17 cellular contexts compared by ENCODE assay signal in genomic region chr13:28655566-28655965, GRCh38. TPM values are rescaled to one million over a fixed set of nuclear protein-coding genes. Genes with fewer than 3 reads are reported as not detected.
DNase-seq lines count a peak whose midpoint lies in the region; ATAC-seq, FAIRE-seq and TF ChIP-seq lines count a peak whose summit lies in the region.
"Had no signal": no experiment of that assay in that cellular context is flagged by ENCODE, and none has a peak within 500 bp of the region (broad histone marks: within the 10 kb centered on the region; RNA-seq: fewer than 3 reads in every experiment).

No MANE protein-coding gene starts in this region.

- 64 to 66% methylated on average over 3 of the region's 3 CpGs for WGBS in pancreas, 2 donors

- DNase-seq in CD4-positive, CD25-positive, alpha-beta regulatory T cell, result no peak
- peak; percentile 16 for DNase-seq in HT1080 (ENCODE audit: low read depth)
- DNase-seq in effector memory CD8-positive, alpha-beta T cell, result no peak
- DNase-seq in nephron progenitor cell, result no peak
- no peak for DNase-seq in pancreas
- no peak for DNase-seq in UCSD-AML1 (lab: John Stamatoyannopoulos, UW; ENCODE audit: unreplicated experiment)
- no peak for DNase-seq in activated T-cell treated with anti-CD3 and anti-CD28 coated beads, Interleukin-2, amount 50 U/mL, for 1 hour
- DNase-seq: activated CD4-positive, alpha-beta memory T cell treated with anti-CD3 and anti-CD28 coated beads, Interleukin-2, amount 10 ng/mL, durations not matched to agents 7 days and 5 days; activated naive CD4-positive, alpha-beta T cell treated with anti-CD3 and anti-CD28 coated beads, Interleukin-2, amount 10 ng/mL, durations not matched to agents 7 days and 5 days; lower lobe of right lung; NCI-H1048; NCI-H510A treated with DMSO at 0.1 percent for 48 hours; stimulated activated CD4-positive, alpha-beta T cell treated with anti-CD3 and anti-CD28 coated beads, Interleukin-4, amount 100 ng/mL, for 4 hours; stomach had no signal

- peak overlapping the region in 3 of 4 donors; percentile 27 to 60 (median 43) for H3K4me3 Mint-ChIP-seq in CD4-positive, CD25-positive, alpha-beta regulatory T cell
- H3K4me3 Mint-ChIP-seq in effector memory CD8-positive, alpha-beta T cell, result no peak overlapping the region
- peak overlapping the region; percentile 29 for H3K4me3 Mint-ChIP-seq in nephron progenitor cell
- H3K4me3 Mint-ChIP-seq: activated CD4-positive, alpha-beta memory T cell treated with anti-CD3 and anti-CD28 coated beads, Interleukin-2, amount 10 ng/mL, durations not matched to agents 7 days and 5 days; activated naive CD4-positive, alpha-beta T cell treated with anti-CD3 and anti-CD28 coated beads, Interleukin-2, amount 10 ng/mL, durations not matched to agents 7 days and 5 days had no signal

- TF ChIP-seq CTCF in nephron progenitor cell (IDR thresholded peaks at IDR 0.05) (no peak), pancreas (IDR thresholded peaks at IDR 0.05) (no peak)

- H3K27me3 Mint-ChIP-seq in CD4-positive, CD25-positive, alpha-beta regulatory T cell, result no peaks in the 10 kb centered on the region
- no peaks in the 10 kb centered on the region for H3K27me3 Mint-ChIP-seq in effector memory CD8-positive, alpha-beta T cell
- no peaks in the 10 kb centered on the region for H3K27me3 Mint-ChIP-seq in nephron progenitor cell (ENCODE audit: low read depth, poor library complexity)
- H3K27me3 Mint-ChIP-seq: activated CD4-positive, alpha-beta memory T cell treated with anti-CD3 and anti-CD28 coated beads, Interleukin-2, amount 10 ng/mL, durations not matched to agents 7 days and 5 days; activated naive CD4-positive, alpha-beta T cell treated with anti-CD3 and anti-CD28 coated beads, Interleukin-2, amount 10 ng/mL, durations not matched to agents 7 days and 5 days; progenitor cell of endocrine pancreas had no signal

- peaks cover 2% of the 10 kb centered on the region for H3K36me3 ChIP-seq in CD4-positive, CD25-positive, alpha-beta regulatory T cell (ENCODE audit: control insufficient read depth, insufficient read depth, low read length)
- no peaks in the 10 kb centered on the region for H3K36me3 ChIP-seq in pancreas
- H3K36me3 ChIP-seq: lower lobe of right lung, stomach had no signal

- H3K4me3 ChIP-seq in CD4-positive, CD25-positive, alpha-beta regulatory T cell (ENCODE audit: low read depth, low read length), result no peak overlapping the region
- no peak overlapping the region for H3K4me3 ChIP-seq in pancreas
- H3K4me3 ChIP-seq: lower lobe of right lung, stomach had no signal

- H3K4me1 Mint-ChIP-seq in CD4-positive, CD25-positive, alpha-beta regulatory T cell, result peaks cover 35 to 45% (median 40%) of the 10 kb centered on the region in 4 donors
- peaks cover 25 to 41% of the 10 kb centered on the region in 2 donors for H3K4me1 Mint-ChIP-seq in effector memory CD8-positive, alpha-beta T cell (ENCODE audit: low read depth in 2 of 2)
- H3K4me1 Mint-ChIP-seq in nephron progenitor cell, result peaks cover 53% of the 10 kb centered on the region

- peaks cover 8% of the 10 kb centered on the region for H3K36me3 Mint-ChIP-seq in CD4-positive, CD25-positive, alpha-beta regulatory T cell
- H3K36me3 Mint-ChIP-seq in effector memory CD8-positive, alpha-beta T cell (ENCODE audit: insufficient read depth), result peaks cover 14% of the 10 kb centered on the region
- H3K36me3 Mint-ChIP-seq in nephron progenitor cell (ENCODE audit: low read depth), result no peaks in the 10 kb centered on the region

- ATAC-seq in CD4-positive, CD25-positive, alpha-beta regulatory T cell (ENCODE audit: low read depth in 2 of 2), result no peak
- no peak for ATAC-seq in effector memory CD8-positive, alpha-beta T cell (replicated peaks)
- no peak for ATAC-seq in pancreas
- ATAC-seq: lower lobe of right lung, Panc1 had no signal

- H3K27ac ChIP-seq in CD4-positive, CD25-positive, alpha-beta regulatory T cell (ENCODE audit: insufficient read depth, low read length, poor library complexity, severe bottlenecking), result no peak overlapping the region
- no peak overlapping the region for H3K27ac ChIP-seq in pancreas
- H3K27ac ChIP-seq: lower lobe of right lung, stomach had no signal

- H3K9me3 Mint-ChIP-seq in CD4-positive, CD25-positive, alpha-beta regulatory T cell, result no peaks in the 10 kb centered on the region
- H3K9me3 Mint-ChIP-seq in effector memory CD8-positive, alpha-beta T cell, result no peaks in the 10 kb centered on the region
- H3K9me3 Mint-ChIP-seq in nephron progenitor cell, result no peaks in the 10 kb centered on the region
- H3K9me3 Mint-ChIP-seq: activated CD4-positive, alpha-beta memory T cell treated with anti-CD3 and anti-CD28 coated beads, Interleukin-2, amount 10 ng/mL, durations not matched to agents 7 days and 5 days; activated naive CD4-positive, alpha-beta T cell treated with anti-CD3 and anti-CD28 coated beads, Interleukin-2, amount 10 ng/mL, durations not matched to agents 7 days and 5 days had no signal

- peak overlapping the region; percentile 1 to 69 (median 34) for H3K27ac Mint-ChIP-seq in CD4-positive, CD25-positive, alpha-beta regulatory T cell
- peak overlapping the region; percentile 4 to 11 for H3K27ac Mint-ChIP-seq in effector memory CD8-positive, alpha-beta T cell
- H3K27ac Mint-ChIP-seq in nephron progenitor cell, result no peak overlapping the region
- H3K27ac Mint-ChIP-seq: activated CD4-positive, alpha-beta memory T cell treated with anti-CD3 and anti-CD28 coated beads, Interleukin-2, amount 10 ng/mL, durations not matched to agents 7 days and 5 days; activated naive CD4-positive, alpha-beta T cell treated with anti-CD3 and anti-CD28 coated beads, Interleukin-2, amount 10 ng/mL, durations not matched to agents 7 days and 5 days; progenitor cell of endocrine pancreas had no signal

- H3K27me3 ChIP-seq in CD4-positive, CD25-positive, alpha-beta regulatory T cell (ENCODE audit: control insufficient read depth, insufficient read depth, low read length), result no peaks in the 10 kb centered on the region
- no peaks in the 10 kb centered on the region for H3K27me3 ChIP-seq in pancreas
- H3K27me3 ChIP-seq: stomach had no signal

- peaks cover 27% of the 10 kb centered on the region for H3K4me1 ChIP-seq in CD4-positive, CD25-positive, alpha-beta regulatory T cell (ENCODE audit: control insufficient read depth, insufficient read depth, low read length, poor library complexity, severe bottlenecking)
- peaks cover 9 to 17% (median 14%) of the 10 kb centered on the region in 3 donors for H3K4me1 ChIP-seq in pancreas

- intact Hi-C loops in pancreas (cut with DNase I), result no loop called here

- H3K9me3 ChIP-seq in CD4-positive, CD25-positive, alpha-beta regulatory T cell (ENCODE audit: control insufficient read depth in 2 of 2, low read length in 2 of 2), result no peaks in the 10 kb centered on the region
- H3K9me3 ChIP-seq in pancreas, result no peaks in the 10 kb centered on the region
- H3K9me3 ChIP-seq: lower lobe of right lung, stomach had no signal

- no peak for FAIRE-seq in pancreas (lab: Jason Lieb, UNC)
- FAIRE-seq: H54 had no signal

RNA-seq across cellular contexts. Expression of gene POMP, which starts 3.4 kb away (rescaled TPM):
- total RNA-seq in CD4-positive, CD25-positive, alpha-beta regulatory T cell, result 27.3 TPM
- 100 to 1,000 TPM; 101 to 138 (median 120) TPM for polyA plus RNA-seq in CD4-positive, CD25-positive, alpha-beta regulatory T cell
- 163 and 172 TPM in 2 replicates for total RNA-seq in HT1080 (2014; rRNA removed; shearing (Covaris generic))
- polyA plus RNA-seq in HT1080 (2015; cell fraction: cytosol; rRNA removed), result 153 and 191 TPM in 2 replicates
- polyA plus RNA-seq in HT1080 (2015; cell fraction: nucleus; rRNA removed), result 83.0 and 104 TPM in 2 replicates
- 10 to 100 TPM; 13.9 to 27.0 (median 20.9) TPM for total RNA-seq in pancreas
- 10 to 100 TPM; 22.2 to 39.5 TPM for polyA plus RNA-seq in pancreas

Comparison
In these comparisons a context has a peak if more than half of its experiments do, and no peak if none do; other contexts are left out.
1. H3K4me3 Mint-ChIP-seq: peak in CD4-positive, CD25-positive, alpha-beta regulatory T cell (3 of 4) and nephron progenitor cell (single experiment); none in effector memory CD8-positive, alpha-beta T cell (0 of 2).